In the genomic region with DNA sequence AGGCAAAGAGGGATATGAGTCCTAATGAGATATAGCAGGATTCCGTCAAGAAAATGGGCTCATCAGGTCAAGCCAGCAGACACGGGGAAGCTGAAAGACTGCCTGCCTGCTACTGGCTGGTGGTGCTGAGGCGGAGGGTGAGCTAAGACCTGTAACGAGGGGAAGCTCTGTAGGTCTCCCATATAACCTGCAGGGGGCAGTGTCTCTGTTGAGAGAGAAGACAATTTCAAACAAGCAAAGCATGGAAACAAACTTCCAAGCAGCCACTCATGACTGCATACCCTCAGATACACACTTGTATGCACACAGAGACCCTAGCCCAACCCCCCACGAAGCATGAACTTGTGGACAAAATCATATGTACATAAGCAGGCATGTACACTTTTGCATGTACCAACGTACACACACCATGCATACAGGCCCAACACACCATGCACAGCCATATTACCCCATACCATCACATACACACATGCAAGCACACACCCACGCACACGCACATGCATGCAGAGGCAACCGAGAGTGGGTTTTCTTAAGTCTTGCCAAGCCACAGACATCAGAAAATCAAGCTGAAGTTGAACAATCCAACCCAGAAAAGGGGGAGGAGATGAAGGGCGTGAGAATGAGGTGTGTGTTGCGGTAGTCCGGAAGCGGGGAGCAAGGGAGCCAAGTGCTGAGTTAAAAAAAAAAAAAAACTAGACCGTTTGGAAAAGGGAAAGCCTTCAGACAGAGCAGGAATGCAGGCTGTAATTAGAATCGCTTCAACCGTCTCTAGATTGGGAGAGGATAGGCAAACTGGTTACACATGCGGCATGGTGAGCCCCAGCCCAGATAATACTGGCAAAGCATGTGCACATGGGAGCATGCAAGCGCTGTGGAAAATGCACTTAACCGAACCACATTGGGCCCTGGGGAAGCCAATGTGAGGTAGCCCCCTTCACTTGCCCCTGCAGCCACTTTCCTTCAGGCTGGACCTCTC, we compare ENCODE assay signal across 7 cellular contexts.
DNase-seq lines count a peak whose midpoint lies in the region; ATAC-seq and TF ChIP-seq lines count a peak whose summit lies in the region.

No MANE protein-coding gene starts in this region.

- H3K27me3 ChIP-seq in H7 (ENCODE audit: control insufficient read depth, insufficient read depth, low read length) (peaks cover 2% of the 10 kb centered on the region), gastroesophageal sphincter (no peaks in the 10 kb centered on the region)

- no peaks in the 10 kb centered on the region for H3K9me3 ChIP-seq in gastroesophageal sphincter

- TF ChIP-seq EP300 in gastroesophageal sphincter (IDR thresholded peaks at IDR 0.05), result no peak

- H3K36me3 ChIP-seq in H7 (replicated peaks; ENCODE audit: control insufficient read depth, insufficient read depth, low read length), result no peaks in the 10 kb centered on the region
- no peaks in the 10 kb centered on the region for H3K36me3 ChIP-seq in gastroesophageal sphincter

- ATAC-seq in gastroesophageal sphincter, result peak; percentile 37
- no peak for ATAC-seq in HG03097 (IDR thresholded peaks at IDR 0.05; ENCODE audit: low FRiP score, unreplicated experiment)

- TF ChIP-seq CTCF in gastroesophageal sphincter (IDR thresholded peaks at IDR 0.05), result peak in 3 of 4 experiments; percentile 42 to 61 (median 48)

- 47 to 50% methylated on average over 4 to 9 of the region's 19 CpGs for WGBS in gastroesophageal sphincter (ENCODE audit: low coverage in 1 of 2), 2 donors

- DNase-seq in EL (peak; percentile 45), H7 (peak; percentile 81), NCI-H2196 (lab: John Stamatoyannopoulos, UW; ENCODE audit: unreplicated experiment) (peak; percentile 42), renal cortical epithelial cell (ENCODE audit: low read depth) (peak; percentile 55)
- peak; percentile 37 to 49 for DNase-seq in activated T-cell treated with anti-CD3 and anti-CD28 coated beads, Interleukin-2, amount 50 U/mL, for 48 hours

- TF ChIP-seq POLR2A in gastroesophageal sphincter (IDR thresholded peaks at IDR 0.05), result no peak

- no peaks in the 10 kb centered on the region for H3K4me1 ChIP-seq in gastroesophageal sphincter

- H3K27ac ChIP-seq in gastroesophageal sphincter, result no peak overlapping the region

- H3K4me3 ChIP-seq in H7 (ENCODE audit: insufficient read depth, low read depth, low read length) (no peak overlapping the region), gastroesophageal sphincter (no peak overlapping the region)
